In the genomic region with DNA sequence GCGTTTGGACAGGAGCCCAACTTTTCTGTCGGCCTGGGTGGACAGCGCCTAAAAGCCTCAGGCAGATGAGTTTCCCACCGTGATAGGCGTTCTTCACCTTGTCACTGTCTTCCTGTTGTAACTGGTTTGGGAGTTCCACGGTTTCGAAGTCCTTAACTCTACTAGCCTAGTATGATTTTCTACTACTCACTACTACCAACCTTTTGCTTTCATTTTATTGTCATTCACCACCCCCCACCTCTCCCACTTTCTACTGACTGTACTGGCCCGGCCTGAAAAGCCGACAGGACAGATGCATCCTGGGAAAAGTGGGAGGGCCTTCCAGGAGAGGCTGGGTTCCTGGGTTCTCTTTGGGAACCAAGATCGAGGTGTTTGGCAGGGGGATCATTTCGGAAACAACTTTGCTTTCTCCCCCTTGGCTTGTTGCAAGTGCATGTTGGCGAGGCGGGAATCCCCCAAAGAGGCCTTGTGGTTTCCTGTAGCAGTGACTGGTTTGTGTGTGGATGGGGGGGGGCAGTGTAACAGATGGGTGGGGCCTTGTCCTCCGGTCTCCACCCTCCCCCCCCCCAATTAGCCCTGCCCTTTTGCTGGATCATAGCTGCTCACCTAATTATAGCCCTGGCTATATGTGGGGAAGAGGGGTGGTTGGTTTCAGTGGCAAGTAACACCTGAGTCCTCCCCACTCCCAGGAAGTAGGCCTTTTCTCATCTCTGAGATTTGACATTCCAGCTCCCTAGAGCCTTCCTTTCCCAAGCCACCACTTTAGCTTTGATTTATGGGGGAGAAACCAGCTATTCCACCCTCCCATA, we compare ENCODE assay signal across 8 cellular contexts. TPM values are rescaled to one million over a fixed set of nuclear protein-coding genes. Genes with fewer than 3 reads are reported as not detected.
DNase-seq lines count a peak whose midpoint lies in the region; ATAC-seq and TF ChIP-seq lines count a peak whose summit lies in the region.

No MANE protein-coding gene starts in this region.

- peaks cover 45% of the 10 kb centered on the region for H3K36me3 ChIP-seq in adipocyte (ENCODE audit: control insufficient read depth, insufficient read depth, low read length, severe bottlenecking)

- peak overlapping the region; percentile 96 for H3K9ac ChIP-seq in adipocyte (ENCODE audit: low read length)

- intact Hi-C loops in cardiac septum (cut with DNase I): loop anchor here (2.0 to 5.0 kb wide), 3 partner anchors 20 to 72 kb away; a partner anchor contains a TSS

- peaks cover 29% of the 10 kb centered on the region for H3K36me3 Mint-ChIP-seq in type B pancreatic cell

- H3K4me1 Mint-ChIP-seq in type B pancreatic cell (ENCODE audit: unreplicated experiment): peaks cover 35% of the 10 kb centered on the region

- no peaks in the 10 kb centered on the region for H3K9me3 Mint-ChIP-seq in type B pancreatic cell

- ATAC-seq in GM19023 (IDR thresholded peaks at IDR 0.05; ENCODE audit: unreplicated experiment): no peak

- H3K4me3 ChIP-seq in adipocyte (ENCODE audit: low read length): peak overlapping the region; percentile 94

- H3K27me3 ChIP-seq in adipocyte (replicated peaks; ENCODE audit: control insufficient read depth, insufficient read depth, low read length): no peaks in the 10 kb centered on the region

- H3K27me3 Mint-ChIP-seq in type B pancreatic cell: no peaks in the 10 kb centered on the region

- peak overlapping the region; percentile 99 for H3K27ac Mint-ChIP-seq in type B pancreatic cell

- H3K9me3 ChIP-seq in adipocyte (ENCODE audit: control insufficient read depth, low read length): no peaks in the 10 kb centered on the region

- peak; percentile 87 for DNase-seq in GM10266 (ENCODE audit: extremely low spot score)
- DNase-seq in MV-4-11 (lab: John Stamatoyannopoulos, UW): peak; percentile 72
- DNase-seq in SW 1271 (lab: John Stamatoyannopoulos, UW): peak; percentile 58 to 84
- peak; percentile 94 for DNase-seq in adipocyte (ENCODE audit: low read depth)
- peak; percentile 86 for DNase-seq in cardiac septum (ENCODE audit: low spot score)
- DNase-seq in pons (ENCODE audit: low spot score): peak; percentile 75
- DNase-seq in type B pancreatic cell (ENCODE audit: extremely low spot score, unreplicated experiment): no peak

- H3K4me1 ChIP-seq in adipocyte (ENCODE audit: control insufficient read depth, insufficient read depth, low read length): peaks cover 42% of the 10 kb centered on the region

- H3K4me3 Mint-ChIP-seq in type B pancreatic cell: peak overlapping the region; percentile 98

- TF ChIP-seq CTCF in GM10266 (IDR thresholded peaks at IDR 0.05; ENCODE audit: control insufficient read depth, insufficient read depth, low read depth, missing control alignments) (no peak), type B pancreatic cell (conservative IDR thresholded peaks at IDR 0.05) (no peak)

RNA-seq across cellular contexts. Expression of a gene that starts 1.4 kb away (rescaled TPM):
- 263 TPM for total RNA-seq in cardiac septum
- total RNA-seq in type B pancreatic cell (ENCODE audit: low replicate concordance): 454 and 510 TPM in 2 replicates

RNA-seq across cellular contexts. Expression of a gene that starts 6.3 kb away (rescaled TPM):
- total RNA-seq in cardiac septum (49.0 TPM), type B pancreatic cell (ENCODE audit: low replicate concordance) (75.0 and 75.4 TPM in 2 replicates)

RNA-seq across cellular contexts. Expression of a gene that starts 14.4 kb away (rescaled TPM):
- 1.2 TPM for total RNA-seq in cardiac septum
- total RNA-seq in type B pancreatic cell (ENCODE audit: low replicate concordance): 4.5 and 7.0 TPM in 2 replicates

RNA-seq across cellular contexts. Expression of a gene that starts 20.3 kb away (rescaled TPM):
- 29.9 TPM for total RNA-seq in cardiac septum
- 49.9 and 61.5 TPM in 2 replicates for total RNA-seq in type B pancreatic cell (ENCODE audit: low replicate concordance)

RNA-seq across cellular contexts. Expression of a gene that starts 27.3 kb away (rescaled TPM):
- total RNA-seq in cardiac septum (73.5 TPM), type B pancreatic cell (ENCODE audit: low replicate concordance) (1.2 and 4.0 TPM in 2 replicates)
